In the genomic region with DNA sequence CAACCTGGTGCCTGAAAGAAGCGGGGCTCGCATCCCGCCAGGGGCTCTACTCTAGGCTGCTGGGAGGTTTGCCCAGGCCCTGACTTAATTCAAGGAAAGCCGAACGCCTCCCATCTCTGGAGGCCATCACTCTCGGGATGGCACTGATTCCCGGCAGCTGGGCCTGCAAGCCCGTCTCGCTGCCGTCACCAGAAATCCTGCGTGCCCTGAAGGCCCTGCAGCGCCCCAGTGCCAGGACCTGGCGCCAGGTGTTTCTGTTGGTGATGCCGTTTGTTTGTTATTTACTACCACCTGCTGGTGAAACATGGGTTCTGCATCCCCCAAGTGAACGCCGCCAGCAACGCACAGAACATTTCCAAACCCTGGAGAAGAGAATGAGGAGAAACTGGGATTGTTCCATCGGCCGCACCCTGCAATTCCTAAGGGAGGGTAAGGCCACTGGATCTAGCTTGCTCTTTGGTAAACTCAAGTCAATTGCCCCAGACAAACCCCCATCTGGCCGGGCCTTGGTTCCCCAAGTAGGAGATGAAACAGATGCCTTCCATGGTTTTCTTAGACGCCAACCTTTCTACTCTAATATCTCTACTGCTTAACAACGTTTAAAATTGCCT, we compare ENCODE assay signal across 8 cellular contexts.
DNase-seq lines count a peak whose midpoint lies in the region; ATAC-seq, FAIRE-seq and TF ChIP-seq lines count a peak whose summit lies in the region.

No MANE protein-coding gene starts in this region.

- H3K36me3 Mint-ChIP-seq in activated CD4-positive, alpha-beta T cell treated with anti-CD3 and anti-CD28 coated beads, Interleukin-2, amount 10 ng/mL, durations not matched to agents 7 days and 5 days (ENCODE audit: low read depth), result no peaks in the 10 kb centered on the region

- peaks cover 3% of the 10 kb centered on the region for H3K4me1 ChIP-seq in colonic mucosa
- H3K4me1 ChIP-seq in HepG2 (ENCODE audit: insufficient read depth, low read length), result peaks cover 19% of the 10 kb centered on the region

- no peaks in the 10 kb centered on the region for H4K20me1 ChIP-seq in HepG2 (ENCODE audit: insufficient read depth, low read length)

- peak; percentile 76 for FAIRE-seq in HepG2 (lab: Jason Lieb, UNC)

- no peak overlapping the region for H3K4me3 ChIP-seq in colonic mucosa
- no peak overlapping the region for H3K4me3 ChIP-seq in HepG2 (replicated peaks in 1 of 3; ENCODE audit: insufficient read depth in 1 of 3, low read depth in 2 of 3, low read length in 3 of 3)

- WGBS in HepG2 (ENCODE audit: low lambda C conversion rate), result 22% methylated on average over 20 of the region's 22 CpGs

- DNase-seq in AG08396 (ENCODE audit: low spot score), result peak; percentile 79
- DNase-seq in H4 (ENCODE audit: low spot score), result peak; percentile 75
- DNase-seq in NCI-H446 treated with DMSO at 0.1 percent for 48 hours (lab: John Stamatoyannopoulos, UW), result peak; percentile 12
- peak; percentile 72 for DNase-seq in activated CD4-positive, alpha-beta T cell treated with anti-CD3 and anti-CD28 coated beads, Interleukin-2, amount 10 ng/mL, durations not matched to agents 7 days and 5 days
- DNase-seq in colonic mucosa, result peak; percentile 72
- DNase-seq in HepG2 (ENCODE audit: low spot score), result peak; percentile 54
- DNase-seq in stimulated activated CD4-positive, alpha-beta T cell treated with anti-CD3 and anti-CD28 coated beads, Interleukin-2, amount 100 ng/mL, for 4 hours (ENCODE audit: low read depth), result peak; percentile 50

- TF ChIP-seq POLR2A in HepG2 (IDR thresholded peaks at IDR 0.05; ENCODE audit: insufficient read depth in 1 of 2, low read depth in 2 of 2, low read length in 2 of 2), result no peak

- POLR2A ChIA-PET in activated CD4-positive, alpha-beta T cell treated with anti-CD3 and anti-CD28 coated beads, Interleukin-2, amount 10 ng/mL, durations not matched to agents 7 days and 5 days (lab: Charles Lee), result no interaction called here
- POLR2A ChIA-PET in HepG2 (lab: Yijun Ruan, JAX), result no interaction called here

- in situ Hi-C loops in HepG2 (cut with HindIII; ENCODE audit: extremely low pct_ligation_motif_present, low pct_unique_long_range_greater_than_20kb), result no loop called here

- CTCF ChIA-PET in activated CD4-positive, alpha-beta T cell treated with anti-CD3 and anti-CD28 coated beads, Interleukin-2, amount 10 ng/mL, durations not matched to agents 7 days and 5 days (lab: Charles Lee), result no interaction called here
- CTCF ChIA-PET in HepG2 (lab: Yijun Ruan, JAX; ENCODE audit: low intra/inter-chr PET ratio, low total read pairs), result interaction anchor here (0.9 to 1.6 kb wide), 5 partner anchors 32 to 388 kb away, joined by 3 to 8 read pairs (median 3); no protein-coding TSS in a partner anchor

- H3K79me2 ChIP-seq in HepG2 (ENCODE audit: insufficient read depth, low read length), result no peaks in the 10 kb centered on the region

- no peaks in the 10 kb centered on the region for H3K36me3 ChIP-seq in colonic mucosa
- no peaks in the 10 kb centered on the region for H3K36me3 ChIP-seq in HepG2 (replicated peaks in 1 of 2; ENCODE audit: control insufficient read depth in 1 of 2, insufficient read depth in 2 of 2, low read length in 2 of 2)

- H3K4me3 Mint-ChIP-seq in activated CD4-positive, alpha-beta T cell treated with anti-CD3 and anti-CD28 coated beads, Interleukin-2, amount 10 ng/mL, durations not matched to agents 7 days and 5 days, result no peak overlapping the region

- TF ChIP-seq EP300 in HepG2 (IDR thresholded peaks at IDR 0.05; ENCODE audit: low read depth in 2 of 2, low read length in 2 of 2) (no peak), HepG2 (CRISPR knock-in tag; IDR thresholded peaks at IDR 0.05; ENCODE audit: borderline replicate concordance) (no peak)

- H3K4me2 ChIP-seq in HepG2 (ENCODE audit: low read depth, low read length), result peak overlapping the region; percentile 37

- BruUV-seq in HepG2 (replicated peaks; lab: Mats Ljungman, UMichigan), result no TSS peak

- H3K27me3 ChIP-seq in colonic mucosa (peaks cover 4% of the 10 kb centered on the region), HepG2 (ENCODE audit: control insufficient read depth in 1 of 2, insufficient read depth in 2 of 2, low read length in 2 of 2) (peaks cover 4 to 40% of the 10 kb centered on the region in 2 experiments; a peak in 4 of 5 replicates)

- H3K27ac ChIP-seq in colonic mucosa, result no peak overlapping the region
- H3K27ac ChIP-seq in HepG2 (ENCODE audit: extremely low read length, insufficient read depth, low read length), result no peak overlapping the region

- no peaks in the 10 kb centered on the region for H3K9me3 ChIP-seq in colonic mucosa
- no peaks in the 10 kb centered on the region for H3K9me3 ChIP-seq in HepG2 (ENCODE audit: low read length)

- ATAC-seq in HepG2 (peak; percentile 74), HG03521 (IDR thresholded peaks at IDR 0.05; ENCODE audit: unreplicated experiment) (no peak)

- H2AFZ ChIP-seq in HepG2 (ENCODE audit: low read length), result no peak overlapping the region

- H3K27me3 Mint-ChIP-seq in activated CD4-positive, alpha-beta T cell treated with anti-CD3 and anti-CD28 coated beads, Interleukin-2, amount 10 ng/mL, durations not matched to agents 7 days and 5 days, result peaks cover 16% of the 10 kb centered on the region

- H3K9me3 Mint-ChIP-seq in activated CD4-positive, alpha-beta T cell treated with anti-CD3 and anti-CD28 coated beads, Interleukin-2, amount 10 ng/mL, durations not matched to agents 7 days and 5 days, result no peaks in the 10 kb centered on the region

- H3K9ac ChIP-seq in colonic mucosa (ENCODE audit: low read depth in 2 of 2, low read length in 2 of 2) (no peak overlapping the region), HepG2 (ENCODE audit: insufficient read depth, low read depth, low read length) (no peak overlapping the region)

- peak; percentile 89 for TF ChIP-seq RAD21 in HepG2 (CRISPR knock-in tag; IDR thresholded peaks at IDR 0.05)

- H3K27ac Mint-ChIP-seq in activated CD4-positive, alpha-beta T cell treated with anti-CD3 and anti-CD28 coated beads, Interleukin-2, amount 10 ng/mL, durations not matched to agents 7 days and 5 days, result no peak overlapping the region

- peaks cover 9% of the 10 kb centered on the region for H3K4me1 Mint-ChIP-seq in activated CD4-positive, alpha-beta T cell treated with anti-CD3 and anti-CD28 coated beads, Interleukin-2, amount 10 ng/mL, durations not matched to agents 7 days and 5 days

- intact Hi-C loops in colonic mucosa (cut with DNase I) (loop anchor here (2.0 to 10.0 kb wide), 2 partner anchors 175 to 293 kb away; a partner anchor contains a TSS), HepG2 (cut with micrococcal nuclease; ENCODE audit: unreplicated experiment) (loop anchor here (1.0 kb wide), 2 partner anchors 106 to 293 kb away; no protein-coding TSS in a partner anchor)

- peak; percentile 89 for TF ChIP-seq CTCF in colonic mucosa (IDR thresholded peaks at IDR 0.05)
- TF ChIP-seq CTCF in HepG2 (CRISPR knock-in tag; IDR thresholded peaks at IDR 0.05), result peak; percentile 90

TF ChIP-seq in HepG2, 621 proteins besides CTCF, POLR2A, EP300 and RAD21 (continues in another document):
- TF ChIP-seq ZFP36L2 (CRISPR knock-in tag; IDR thresholded peaks at IDR 0.05), result no peak
- no peak for TF ChIP-seq RBM22 (optimal IDR thresholded peaks at IDR 0.05; ENCODE audit: low read length)
- no peak for TF ChIP-seq ZNF672 (CRISPR knock-in tag; IDR thresholded peaks at IDR 0.05)
- TF ChIP-seq HNRNPUL1 (IDR thresholded peaks at IDR 0.05; ENCODE audit: low read depth, low read length), result no peak
- peak; percentile 63 for TF ChIP-seq FOXA3 (CRISPR knock-in tag; IDR thresholded peaks at IDR 0.05)
- no peak for TF ChIP-seq ZKSCAN8 (CRISPR knock-in tag; IDR thresholded peaks at IDR 0.05; ENCODE audit: borderline replicate concordance)
- no peak for TF ChIP-seq ZSCAN25 (CRISPR knock-in tag; IDR thresholded peaks at IDR 0.05)
- TF ChIP-seq, protein P1, sequence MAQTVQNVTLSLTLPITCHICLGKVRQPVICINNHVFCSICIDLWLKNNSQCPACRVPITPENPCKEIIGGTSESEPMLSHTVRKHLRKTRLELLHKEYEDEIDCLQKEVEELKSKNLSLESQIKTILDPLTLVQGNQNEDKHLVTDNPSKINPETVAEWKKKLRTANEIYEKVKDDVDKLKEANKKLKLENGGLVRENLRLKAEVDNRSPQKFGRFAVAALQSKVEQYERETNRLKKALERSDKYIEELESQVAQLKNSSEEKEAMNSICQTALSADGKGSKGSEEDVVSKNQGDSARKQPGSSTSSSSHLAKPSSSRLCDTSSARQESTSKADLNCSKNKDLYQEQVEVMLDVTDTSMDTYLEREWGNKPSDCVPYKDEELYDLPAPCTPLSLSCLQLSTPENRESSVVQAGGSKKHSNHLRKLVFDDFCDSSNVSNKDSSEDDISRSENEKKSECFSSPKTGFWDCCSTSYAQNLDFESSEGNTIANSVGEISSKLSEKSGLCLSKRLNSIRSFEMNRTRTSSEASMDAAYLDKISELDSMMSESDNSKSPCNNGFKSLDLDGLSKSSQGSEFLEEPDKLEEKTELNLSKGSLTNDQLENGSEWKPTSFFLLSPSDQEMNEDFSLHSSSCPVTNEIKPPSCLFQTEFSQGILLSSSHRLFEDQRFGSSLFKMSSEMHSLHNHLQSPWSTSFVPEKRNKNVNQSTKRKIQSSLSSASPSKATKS (CRISPR knock-in tag; IDR thresholded peaks at IDR 0.05), result no peak
- TF ChIP-seq, protein P2, sequence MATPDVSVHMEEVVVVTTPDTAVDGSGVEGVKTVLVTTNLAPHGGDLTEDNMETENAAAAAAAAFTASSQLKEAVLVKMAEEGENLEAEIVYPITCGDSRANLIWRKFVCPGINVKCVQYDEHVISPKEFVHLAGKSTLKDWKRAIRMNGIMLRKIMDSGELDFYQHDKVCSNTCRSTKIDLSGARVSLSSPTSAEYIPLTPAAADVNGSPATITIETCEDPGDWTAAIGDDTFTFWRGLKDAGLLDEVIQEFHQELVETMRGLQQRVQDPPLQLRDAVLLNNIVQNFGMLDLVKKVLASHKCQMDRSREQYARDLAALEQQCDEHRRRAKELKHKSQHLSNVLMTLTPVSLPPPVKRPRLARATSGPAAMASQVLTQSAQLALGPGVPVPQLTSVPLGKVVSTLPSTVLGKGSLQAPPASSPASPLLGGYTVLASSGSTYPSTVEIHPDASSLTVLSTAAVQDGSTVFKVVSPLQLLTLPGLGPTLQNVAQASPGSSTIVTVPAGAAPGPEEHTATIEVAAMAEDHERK (CRISPR knock-in tag; IDR thresholded peaks at IDR 0.05; ENCODE audit: low read depth), result no peak
- TF ChIP-seq, protein P3, sequence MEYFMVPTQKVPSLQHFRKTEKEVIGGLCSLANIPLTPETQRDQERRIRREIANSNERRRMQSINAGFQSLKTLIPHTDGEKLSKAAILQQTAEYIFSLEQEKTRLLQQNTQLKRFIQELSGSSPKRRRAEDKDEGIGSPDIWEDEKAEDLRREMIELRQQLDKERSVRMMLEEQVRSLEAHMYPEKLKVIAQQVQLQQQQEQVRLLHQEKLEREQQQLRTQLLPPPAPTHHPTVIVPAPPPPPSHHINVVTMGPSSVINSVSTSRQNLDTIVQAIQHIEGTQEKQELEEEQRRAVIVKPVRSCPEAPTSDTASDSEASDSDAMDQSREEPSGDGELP (IDR thresholded peaks at IDR 0.05; ENCODE audit: borderline replicate concordance, low read depth), result peak; percentile 47; the same call in 1 of the 2 replicates

Comparison
In these comparisons a context has a peak if more than half of its experiments do, and no peak if none do; other contexts are left out.
1. DNase-seq: peak in every context shown above with its lines; median percentile 79 in AG08396; 75 in H4; 72 in activated CD4-positive, alpha-beta T cell treated with anti-CD3 and anti-CD28 coated beads, Interleukin-2, amount 10 ng/mL, durations not matched to agents 7 days and 5 days; 72 in colonic mucosa; 54 in HepG2; 50 in stimulated activated CD4-positive, alpha-beta T cell treated with anti-CD3 and anti-CD28 coated beads, Interleukin-2, amount 100 ng/mL, for 4 hours; 12 in NCI-H446 treated with DMSO at 0.1 percent for 48 hours.